ENCODE assay signal across 13 cellular contexts in genomic region chr15:56985871-56986270, GRCh38.
DNase-seq lines count a peak whose midpoint lies in the region; ATAC-seq and TF ChIP-seq lines count a peak whose summit lies in the region.
"Had no signal": no experiment of that assay in that cellular context is flagged by ENCODE, and none has a peak within 500 bp of the region (broad histone marks: within the 10 kb centered on the region; RNA-seq: fewer than 3 reads in every experiment).

No MANE protein-coding gene starts in this region.

- no peak overlapping the region for H2AFZ ChIP-seq in ACC112 (ENCODE audit: low read length, unreplicated experiment)

- H3K27ac ChIP-seq in ACC112 (ENCODE audit: low read depth, low read length) (peak overlapping the region; percentile 66), RWPE2 (ENCODE audit: poor library complexity, severe bottlenecking) (peak overlapping the region; percentile 74), iPS-18a (ENCODE audit: low read length) (peak overlapping the region; percentile 42)
- H3K27ac ChIP-seq: right lobe of liver had no signal

- DNase-seq in CD1c-positive myeloid dendritic cell (ENCODE audit: extremely low spot score) (peak; percentile 46), RWPE2 (ENCODE audit: low spot score) (no peak)
- DNase-seq in activated CD8-positive, alpha-beta memory T cell treated with anti-CD3 and anti-CD28 coated beads, Interleukin-2, amount 50 U/mL, for 48 hours: no peak
- DNase-seq: activated CD4-positive, alpha-beta T cell treated with anti-CD3 and anti-CD28 coated beads, Interleukin-2, amount 50 U/mL, for 48 hours; GOT3; NCI-H748 treated with DMSO at 0.1 percent for 48 hours; occipital lobe; right lobe of liver; SW 1271 had no signal

- no peaks in the 10 kb centered on the region for H3K27me3 ChIP-seq in ACC112 (ENCODE audit: insufficient read depth, low read length)
- no peaks in the 10 kb centered on the region for H3K27me3 ChIP-seq in RWPE2 (ENCODE audit: insufficient read depth, poor library complexity, severe bottlenecking)
- H3K27me3 ChIP-seq in iPS-18a (ENCODE audit: control insufficient read depth, insufficient read depth, low read length): no peaks in the 10 kb centered on the region
- H3K27me3 ChIP-seq: right lobe of liver had no signal

- ATAC-seq in RWPE2 (ENCODE audit: low read depth): no peak
- ATAC-seq in GM18502 (IDR thresholded peaks at IDR 0.05; ENCODE audit: poor library complexity, unreplicated experiment): no peak
- ATAC-seq in HG03457 (IDR thresholded peaks at IDR 0.05; ENCODE audit: unreplicated experiment): no peak

- TF ChIP-seq CTCF in RWPE2 (IDR thresholded peaks at IDR 0.05; ENCODE audit: poor library complexity, severe bottlenecking): no peak

- H3K4me3 ChIP-seq in ACC112 (ENCODE audit: low read depth, low read length) (no peak overlapping the region), RWPE2 (ENCODE audit: severe bottlenecking) (no peak overlapping the region), iPS-18a (ENCODE audit: low read length) (no peak overlapping the region)
- H3K4me3 ChIP-seq: right lobe of liver had no signal

- no peak overlapping the region for H3K9ac ChIP-seq in iPS-18a (ENCODE audit: low read length)

- H3K79me2 ChIP-seq in ACC112 (ENCODE audit: control insufficient read depth, insufficient read depth, low read length, unreplicated experiment): peaks cover 68% of the 10 kb centered on the region

- H3K36me3 ChIP-seq in ACC112 (ENCODE audit: insufficient read depth, low read length): no peaks in the 10 kb centered on the region
- H3K36me3 ChIP-seq in RWPE2 (ENCODE audit: low read depth): no peaks in the 10 kb centered on the region
- no peaks in the 10 kb centered on the region for H3K36me3 ChIP-seq in iPS-18a (ENCODE audit: control insufficient read depth, low read depth, low read length)
- H3K36me3 ChIP-seq: right lobe of liver had no signal

- H3K4me1 ChIP-seq in ACC112 (ENCODE audit: control insufficient read depth, insufficient read depth, low read length, unreplicated experiment) (peaks cover 40% of the 10 kb centered on the region), RWPE2 (ENCODE audit: insufficient read depth, poor library complexity, severe bottlenecking) (peaks cover 36% of the 10 kb centered on the region), iPS-18a (ENCODE audit: control insufficient read depth, low read depth, low read length) (peaks cover 34% of the 10 kb centered on the region)

- no peaks in the 10 kb centered on the region for H3K9me3 ChIP-seq in RWPE2 (ENCODE audit: severe bottlenecking)
- no peaks in the 10 kb centered on the region for H3K9me3 ChIP-seq in iPS-18a (ENCODE audit: control insufficient read depth, low read depth, low read length)
- H3K9me3 ChIP-seq: right lobe of liver had no signal
